In genomic region chr22:19679476-19680099, GRCh38 we compare ENCODE assay signal across 1 cellular context.
A peak's percentile ranks its signal among the peaks of the same experiment; 100 is the strongest.
TF ChIP-seq lines count a peak whose summit lies in the region.

No MANE protein-coding gene starts in this region.

TF ChIP-seq in K562, 482 proteins besides CTCF, POLR2A, EP300 and RAD21 (continued from another document and continues in another):
- TF ChIP-seq E2F6 (IDR thresholded peaks at IDR 0.05; ENCODE audit: borderline replicate concordance in 1 of 2, extremely low read depth in 1 of 2, insufficient read depth in 1 of 2, insufficient read length in 1 of 2, low read depth in 1 of 2, low read length in 1 of 2, poor library complexity in 1 of 2, severe bottlenecking in 1 of 2) (no peak), HBP1 (CRISPR knock-in tag; IDR thresholded peaks at IDR 0.05) (0 out of 2 replicates have a peak, but pooled peaks have one; percentile 31), ZNF780A (CRISPR knock-in tag; IDR thresholded peaks at IDR 0.05) (no peak), C11orf30 (IDR thresholded peaks at IDR 0.05; ENCODE audit: low read depth) (no peak), ZBTB7A (IDR thresholded peaks at IDR 0.05; ENCODE audit: borderline replicate concordance, control insufficient read depth, low read depth, low read length) (peak; percentile 97), NEUROD1 (IDR thresholded peaks at IDR 0.05; ENCODE audit: borderline replicate concordance, low read depth, low read length, partially characterized antibody) (peak; percentile 51), MXD1 (CRISPR knock-in tag; IDR thresholded peaks at IDR 0.05; ENCODE audit: borderline replicate concordance, poor library complexity, severe bottlenecking) (no peak), MBD2 (IDR thresholded peaks at IDR 0.05; ENCODE audit: borderline replicate concordance, low read depth) (no peak), XRCC5 (IDR thresholded peaks at IDR 0.05; ENCODE audit: low read depth, low read length) (peak; percentile 90), ZNF133 (CRISPR knock-in tag; IDR thresholded peaks at IDR 0.05) (peak; percentile 74; the same call in 1 of the 2 replicates), DDX20 (tag; IDR thresholded peaks at IDR 0.05; ENCODE audit: low read depth) (no peak), E4F1 (CRISPR knock-in tag; IDR thresholded peaks at IDR 0.05; ENCODE audit: borderline replicate concordance) (no peak), L3MBTL2 (IDR thresholded peaks at IDR 0.05) (peak; percentile 53; the same call in 1 of the 2 replicates), ZBTB9 (CRISPR knock-in tag; IDR thresholded peaks at IDR 0.05) (peak; percentile 77; the same call in 1 of the 2 replicates), POLR2B (IDR thresholded peaks at IDR 0.05; ENCODE audit: low read depth, partially characterized antibody) (no peak), SUPT5H (IDR thresholded peaks at IDR 0.05) (no peak), BCLAF1 (IDR thresholded peaks at IDR 0.05; ENCODE audit: borderline replicate concordance in 1 of 2, control insufficient read depth in 1 of 2, low read depth in 2 of 2, low read length in 1 of 2) (no peak), POLR3A (IDR thresholded peaks at IDR 0.05; ENCODE audit: borderline replicate concordance, extremely low read depth, insufficient read depth, insufficient read length) (no peak), MYBL2 (IDR thresholded peaks at IDR 0.05; ENCODE audit: low read depth) (no peak), MYBL2 (CRISPR knock-in tag; IDR thresholded peaks at IDR 0.05; ENCODE audit: borderline replicate concordance) (no peak), BMI1 (IDR thresholded peaks at IDR 0.05; ENCODE audit: low read length) (no peak), ZNF445 (CRISPR knock-in tag; IDR thresholded peaks at IDR 0.05; ENCODE audit: low read depth) (no peak), ZBTB49 (CRISPR knock-in tag; IDR thresholded peaks at IDR 0.05; ENCODE audit: borderline replicate concordance) (no peak; the same call in 1 of the 2 replicates), ZC3H11A (IDR thresholded peaks at IDR 0.05; ENCODE audit: low read depth, low read length) (peak; percentile 93; the same call in 1 of the 2 replicates), PREB (CRISPR knock-in tag; IDR thresholded peaks at IDR 0.05) (no peak), SRSF1 (IDR thresholded peaks at IDR 0.05; ENCODE audit: low read depth, low read length) (no peak), STAT5B (CRISPR knock-in tag; IDR thresholded peaks at IDR 0.05) (no peak), CTCFL (IDR thresholded peaks at IDR 0.05; ENCODE audit: borderline replicate concordance, insufficient read depth, low read depth, low read length, poor library complexity, severe bottlenecking) (peak; percentile 82), ZBTB12 (CRISPR knock-in tag; IDR thresholded peaks at IDR 0.05) (no peak), COPS2 (conservative IDR thresholded peaks at IDR 0.05) (no peak), ZNF551 (CRISPR knock-in tag; IDR thresholded peaks at IDR 0.05) (no peak), ZMIZ1 (IDR thresholded peaks at IDR 0.05; ENCODE audit: low read depth in 2 of 2, low read length in 2 of 2) (peak; percentile 40 to 57; a peak in 2 of 4 replicates), CBFA2T2 (conservative IDR thresholded peaks at IDR 0.05) (no peak), TSC22D4 (tag; IDR thresholded peaks at IDR 0.05) (no peak), TAF15 (IDR thresholded peaks at IDR 0.05; ENCODE audit: low read depth, low read length) (no peak; the same call in 1 of the 2 replicates)
